Comparison of ENCODE assay signal across 8 cellular contexts in genomic region chr1:16073490-16074104, GRCh38. TPM values are rescaled to one million over a fixed set of nuclear protein-coding genes. Genes with fewer than 3 reads are reported as not detected.
DNase-seq lines count a peak whose midpoint lies in the region; ATAC-seq and TF ChIP-seq lines count a peak whose summit lies in the region.

A gene with protein sequence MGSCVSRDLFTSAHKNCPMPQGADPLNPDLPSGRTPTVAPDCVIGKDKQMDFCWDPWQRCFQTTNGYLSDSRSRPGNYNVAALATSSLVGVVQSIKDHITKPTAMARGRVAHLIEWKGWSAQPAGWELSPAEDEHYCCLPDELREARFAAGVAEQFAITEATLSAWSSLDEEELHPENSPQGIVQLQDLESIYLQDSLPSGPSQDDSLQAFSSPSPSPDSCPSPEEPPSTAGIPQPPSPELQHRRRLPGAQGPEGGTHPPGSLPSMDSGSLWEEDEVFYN (minus strand): TSS chr1:16073651. CDS start chr1:16073442, 209 bp downstream.

- H3K36me3 ChIP-seq in BLaER1 (no peaks in the 10 kb centered on the region), right lobe of liver (no peaks in the 10 kb centered on the region)

- H3K4me1 ChIP-seq in BLaER1 = peaks cover 39% of the 10 kb centered on the region
- H3K4me1 ChIP-seq in right lobe of liver = peaks cover 0 to 20% (median 4%) of the 10 kb centered on the region in 4 donors

- no peaks in the 10 kb centered on the region for H3K9me3 ChIP-seq in BLaER1
- H3K9me3 ChIP-seq in right lobe of liver = no peaks in the 10 kb centered on the region

- H4K20me1 ChIP-seq in BLaER1 = peaks cover 10% of the 10 kb centered on the region

- H3K9ac ChIP-seq in BLaER1 = peak within 1 kb of the TSS; percentile 51

- WGBS in right lobe of liver (ENCODE audit: insufficient coverage, low coverage, low lambda C conversion rate, missing lambda C conversion rate) = 4% methylated on average over 14 of the region's 54 CpGs

- no peak for TF ChIP-seq POLR2A in right lobe of liver (IDR thresholded peaks at IDR 0.05)

- peak within 1 kb of the TSS; percentile 97 for H3K4me2 ChIP-seq in BLaER1

- peak; percentile 28 for DNase-seq in central memory CD4-positive, alpha-beta T cell
- DNase-seq in right lobe of liver = no peak
- peak in 5 of 6 experiments; percentile 6 to 54 (median 25) for DNase-seq in stimulated activated naive CD4-positive, alpha-beta T cell (lab: John Stamatoyannopoulos, UW)

- TF ChIP-seq CTCF in VCaP (conservative IDR thresholded peaks at IDR 0.05) (peak; percentile 93), right lobe of liver (IDR thresholded peaks at IDR 0.05) (peak in 3 of 4 donors; percentile 18 to 70 (median 53))

- H3K4me3 ChIP-seq in BLaER1 (peak within 1 kb of the TSS; percentile 68), right lobe of liver (peak within 1 kb of the TSS in 1 of 3 donors; percentile 29)

- intact Hi-C loops in right lobe of liver (cut with DNase I) = loop anchor here (10.0 kb wide), 2 partner anchors 171 to 291 kb away; partner anchors contain the start of gene SZRD1 (in 1 of the 2)

- H3K27me3 ChIP-seq in BLaER1 = peaks cover 30% of the 10 kb centered on the region
- H3K27me3 ChIP-seq in right lobe of liver = no peaks in the 10 kb centered on the region

- ATAC-seq in HG02588 (IDR thresholded peaks at IDR 0.05; ENCODE audit: unreplicated experiment) = peak; percentile 45
- peak; percentile 7 to 53 (median 44) for ATAC-seq in right lobe of liver
- no peak for ATAC-seq in GM21381 (IDR thresholded peaks at IDR 0.05; ENCODE audit: unreplicated experiment)
- no peak for ATAC-seq in GM19455 (IDR thresholded peaks at IDR 0.05; ENCODE audit: unreplicated experiment)

- H3K27ac ChIP-seq in BLaER1 (no peak within 1 kb of the TSS), VCaP (peak within 1 kb of the TSS; percentile 41; the same call in 1 of the 2 replicates), right lobe of liver (no peak within 1 kb of the TSS)

RNA-seq across cellular contexts. Expression of the gene that starts here (rescaled TPM):
- total RNA-seq in right lobe of liver = under 1 TPM in 2 of 6 experiments, not detected in 4; 0.19 to 1.00 TPM

Comparison
In these comparisons a context has a peak if more than half of its experiments do, and no peak if none do; other contexts are left out.
1. Peak in ATAC-seq in right lobe of liver; RNA of the gene not detected or under 1 TPM.
2. DNase-seq: peak in central memory CD4-positive, alpha-beta T cell (single experiment) and stimulated activated naive CD4-positive, alpha-beta T cell (5 of 6); none in right lobe of liver (0 of 3).